In genomic region chrX:154459843-154460242, GRCh38 we compare ENCODE assay signal across 8 cellular contexts. TPM values are rescaled to one million over a fixed set of nuclear protein-coding genes. Genes with fewer than 3 reads are reported as not detected.
A peak's percentile ranks its signal among the peaks of the same experiment; 100 is the strongest.
DNase-seq lines count a peak whose midpoint lies in the region; FAIRE-seq and TF ChIP-seq lines count a peak whose summit lies in the region.

No MANE protein-coding gene starts in this region.

- H3K27ac ChIP-seq in kidney (ENCODE audit: low read depth in 2 of 2, low read length in 2 of 2) (no peak overlapping the region), tibial artery (peak overlapping the region; percentile 79 to 90)

- H3K4me1 ChIP-seq in kidney (ENCODE audit: control insufficient read depth in 1 of 2, insufficient read depth in 1 of 2, low read depth in 1 of 2, low read length in 2 of 2) (no peaks in the 10 kb centered on the region), tibial artery (peaks cover 0 to 16% (median 12%) of the 10 kb centered on the region in 4 donors)

- TF ChIP-seq CTCF in kidney (IDR thresholded peaks at IDR 0.05; ENCODE audit: borderline replicate concordance, extremely low read depth, insufficient read depth) (no peak), tibial artery (IDR thresholded peaks at IDR 0.05) (no peak)

- H3K9ac ChIP-seq in kidney (ENCODE audit: low read length in 2 of 2), result no peak overlapping the region

- no peaks in the 10 kb centered on the region for H3K36me3 ChIP-seq in kidney (ENCODE audit: control insufficient read depth in 1 of 2, insufficient read depth in 2 of 2, low read length in 2 of 2)
- H3K36me3 ChIP-seq in tibial artery, result peaks cover 3 to 37% (median 7%) of the 10 kb centered on the region in 3 donors

- H3K9me3 Mint-ChIP-seq in activated naive CD4-positive, alpha-beta T cell treated with anti-CD3 and anti-CD28 coated beads, Interleukin-2, amount 50 U/mL, for 24 hours, result no peaks in the 10 kb centered on the region
- H3K9me3 Mint-ChIP-seq in activated naive CD8-positive, alpha-beta T cell (ENCODE audit: low read depth), result no peaks in the 10 kb centered on the region
- H3K9me3 Mint-ChIP-seq in activated naive CD4-positive, alpha-beta T cell treated with anti-CD3 and anti-CD28 coated beads, Interleukin-2, amount 10 ng/mL, durations not matched to agents 7 days and 5 days, result no peaks in the 10 kb centered on the region

- no peaks in the 10 kb centered on the region for H3K27me3 Mint-ChIP-seq in activated naive CD4-positive, alpha-beta T cell treated with anti-CD3 and anti-CD28 coated beads, Interleukin-2, amount 50 U/mL, for 24 hours
- no peaks in the 10 kb centered on the region for H3K27me3 Mint-ChIP-seq in activated naive CD8-positive, alpha-beta T cell
- H3K27me3 Mint-ChIP-seq in activated naive CD4-positive, alpha-beta T cell treated with anti-CD3 and anti-CD28 coated beads, Interleukin-2, amount 10 ng/mL, durations not matched to agents 7 days and 5 days, result no peaks in the 10 kb centered on the region

- no peaks in the 10 kb centered on the region for H3K27me3 ChIP-seq in tibial artery

- H3K36me3 Mint-ChIP-seq in activated naive CD4-positive, alpha-beta T cell treated with anti-CD3 and anti-CD28 coated beads, Interleukin-2, amount 50 U/mL, for 24 hours, result peaks cover 1% of the 10 kb centered on the region
- H3K36me3 Mint-ChIP-seq in activated naive CD8-positive, alpha-beta T cell, result no peaks in the 10 kb centered on the region
- H3K36me3 Mint-ChIP-seq in activated naive CD4-positive, alpha-beta T cell treated with anti-CD3 and anti-CD28 coated beads, Interleukin-2, amount 10 ng/mL, durations not matched to agents 7 days and 5 days, result peaks cover 5% of the 10 kb centered on the region

- H3K4me3 ChIP-seq in kidney (ENCODE audit: low read length in 2 of 2) (no peak overlapping the region), tibial artery (peak overlapping the region; percentile 72 to 78)

- H3K9me3 ChIP-seq in kidney (ENCODE audit: control insufficient read depth in 1 of 2, low read length in 2 of 2) (no peaks in the 10 kb centered on the region), tibial artery (no peaks in the 10 kb centered on the region)

- H3K27ac Mint-ChIP-seq in activated naive CD4-positive, alpha-beta T cell treated with anti-CD3 and anti-CD28 coated beads, Interleukin-2, amount 50 U/mL, for 24 hours, result no peak overlapping the region
- H3K27ac Mint-ChIP-seq in activated naive CD8-positive, alpha-beta T cell, result no peak overlapping the region
- no peak overlapping the region for H3K27ac Mint-ChIP-seq in activated naive CD4-positive, alpha-beta T cell treated with anti-CD3 and anti-CD28 coated beads, Interleukin-2, amount 10 ng/mL, durations not matched to agents 7 days and 5 days

- no peak for FAIRE-seq in kidney (lab: Jason Lieb, UNC)

- DNase-seq in activated naive CD4-positive, alpha-beta T cell treated with anti-CD3 and anti-CD28 coated beads, Interleukin-2, amount 50 U/mL, for 16 hours, result no peak
- DNase-seq in kidney (peak; percentile 68), tibial artery (no peak), amygdala (lab: John Stamatoyannopoulos, UW) (no peak), NCI-H226 (no peak)
- no peak for DNase-seq in activated naive CD4-positive, alpha-beta T cell treated with anti-CD3 and anti-CD28 coated beads, Interleukin-2, amount 10 ng/mL, durations not matched to agents 7 days and 5 days

- peaks cover 5% of the 10 kb centered on the region for H3K4me1 Mint-ChIP-seq in activated naive CD4-positive, alpha-beta T cell treated with anti-CD3 and anti-CD28 coated beads, Interleukin-2, amount 50 U/mL, for 24 hours
- H3K4me1 Mint-ChIP-seq in activated naive CD8-positive, alpha-beta T cell (ENCODE audit: low read depth), result peaks cover 8% of the 10 kb centered on the region
- peaks cover 16% of the 10 kb centered on the region for H3K4me1 Mint-ChIP-seq in activated naive CD4-positive, alpha-beta T cell treated with anti-CD3 and anti-CD28 coated beads, Interleukin-2, amount 10 ng/mL, durations not matched to agents 7 days and 5 days

- peak overlapping the region; percentile 7 for H3K4me3 Mint-ChIP-seq in activated naive CD4-positive, alpha-beta T cell treated with anti-CD3 and anti-CD28 coated beads, Interleukin-2, amount 50 U/mL, for 24 hours
- H3K4me3 Mint-ChIP-seq in activated naive CD8-positive, alpha-beta T cell, result peak overlapping the region; percentile 46
- H3K4me3 Mint-ChIP-seq in activated naive CD4-positive, alpha-beta T cell treated with anti-CD3 and anti-CD28 coated beads, Interleukin-2, amount 10 ng/mL, durations not matched to agents 7 days and 5 days, result no peak overlapping the region

- intact Hi-C loops in kidney (cut with DNase I), result no loop called here
- intact Hi-C loops in tibial artery (cut with DNase I; ENCODE audit: low total_unique reads), result no loop called here

- CTCF ChIA-PET in activated naive CD4-positive, alpha-beta T cell treated with anti-CD3 and anti-CD28 coated beads, Interleukin-2, amount 10 ng/mL, durations not matched to agents 7 days and 5 days (lab: Charles Lee), result interaction anchor here (1.1 kb wide), 1 partner anchor 27 kb away, joined by 3 read pairs; the partner anchor contains the start of gene UBL4A

RNA-seq across cellular contexts. Expression of gene PLXNA3, which starts 1.8 kb away (rescaled TPM):
- total RNA-seq in kidney, result 40.5 TPM
- polyA plus RNA-seq in kidney (ENCODE audit: insufficient read depth, low read depth, low replicate concordance), result 4.9 TPM

RNA-seq across cellular contexts. Expression of gene FAM50A, which starts 15.9 kb away (rescaled TPM):
- total RNA-seq in kidney, result 46.0 TPM
- 112 TPM for polyA plus RNA-seq in kidney (ENCODE audit: insufficient read depth, low read depth, low replicate concordance)

RNA-seq across cellular contexts. Expression of gene LAGE3, which starts 19.2 kb away (rescaled TPM):
- total RNA-seq in kidney, result 10.0 TPM
- 29.0 TPM for polyA plus RNA-seq in kidney (ENCODE audit: insufficient read depth, low read depth, low replicate concordance)

RNA-seq across cellular contexts. Expression of gene GDI1, which starts 22.9 kb away (rescaled TPM):
- 116 TPM for total RNA-seq in kidney
- 92.5 TPM for polyA plus RNA-seq in kidney (ENCODE audit: insufficient read depth, low read depth, low replicate concordance)

RNA-seq across cellular contexts. Expression of gene UBL4A, which starts 26.6 kb away (rescaled TPM):
- total RNA-seq in kidney, result 26.1 TPM
- 35.2 TPM for polyA plus RNA-seq in kidney (ENCODE audit: insufficient read depth, low read depth, low replicate concordance)

Comparison
In these comparisons a context has a peak if more than half of its experiments do, and no peak if none do; other contexts are left out.
1. H3K27ac ChIP-seq: peak in tibial artery (2 of 2); none in kidney (0 of 2).
2. H3K4me3 ChIP-seq: peak in tibial artery (2 of 2); none in kidney (0 of 2).